ENCODE assay signal across 11 cellular contexts in genomic region chr20:49028684-49029083, GRCh38. TPM values are rescaled to one million over a fixed set of nuclear protein-coding genes. Genes with fewer than 3 reads are reported as not detected.
A peak's percentile ranks its signal among the peaks of the same experiment; 100 is the strongest.
DNase-seq lines count a peak whose midpoint lies in the region; ATAC-seq, FAIRE-seq and TF ChIP-seq lines count a peak whose summit lies in the region.
"Had no signal": no experiment of that assay in that cellular context is flagged by ENCODE, and none has a peak within 500 bp of the region (broad histone marks: within the 10 kb centered on the region; RNA-seq: fewer than 3 reads in every experiment).

No MANE protein-coding gene starts in this region.

- H4K20me1 ChIP-seq in GM12878 (ENCODE audit: control insufficient read depth, insufficient read depth): no peaks in the 10 kb centered on the region

- no peak overlapping the region for H2AFZ ChIP-seq in GM12878 (ENCODE audit: control insufficient read depth, low read depth, low read length)

- ATAC-seq in GM12878 (peak; percentile 64), lower lobe of right lung (peak; percentile 20 to 36), HG02884 (IDR thresholded peaks at IDR 0.05; ENCODE audit: unreplicated experiment) (no peak)
- ATAC-seq: left ventricle myocardium superior had no signal

- DNase-seq in EH (ENCODE audit: low read depth): peak; percentile 55
- peak; percentile 42 for DNase-seq in M059J (ENCODE audit: low read depth)
- no peak for DNase-seq in GM12878 (ENCODE audit: low read depth, low spot score)
- DNase-seq in lower lobe of right lung: no peak
- no peak for DNase-seq in ecto neural progenitor cell (ENCODE audit: low spot score)
- DNase-seq in NCI-H226: no peak
- DNase-seq in DMS79 (lab: John Stamatoyannopoulos, UW): no peak
- DNase-seq: activated effector memory CD4-positive, alpha-beta T cell treated with Interleukin-2 at 50 U/mL for 16 hours; left ventricle myocardium superior; NCI-H1694 treated with DMSO at 0.1 percent for 48 hours had no signal

- intact Hi-C loops in GM12878 (cut with micrococcal nuclease; ENCODE audit: unreplicated experiment) (no loop called here), lower lobe of right lung (cut with DNase I) (no loop called here)

- BruUV-seq in GM12878 (replicated peaks; lab: Mats Ljungman, UMichigan): no TSS peak

- H3K4me3 ChIP-seq in GM12878: no peak overlapping the region
- H3K4me3 ChIP-seq in lower lobe of right lung: no peak overlapping the region

- CTCF ChIA-PET in GM12878 (lab: Yijun Ruan, JAX): interaction anchor here (0.7 to 2.1 kb wide), 17 partner anchors 9 to 190 kb away, joined by 3 to 7 read pairs (median 4); partner anchors contain the start of genes CSE1L and DDX27

- no peak for TF ChIP-seq EP300 in GM12878 (IDR thresholded peaks at IDR 0.05; ENCODE audit: borderline replicate concordance in 1 of 2, control insufficient read depth in 1 of 2, low read depth in 2 of 2, low read length in 2 of 2)

- H3K9me3 ChIP-seq in GM12878 (replicated peaks; ENCODE audit: control insufficient read depth, insufficient read depth, low read length): no peaks in the 10 kb centered on the region
- H3K9me3 ChIP-seq in lower lobe of right lung: no peaks in the 10 kb centered on the region

- H3K4me2 ChIP-seq in GM12878 (ENCODE audit: control insufficient read depth, insufficient read depth): no peak overlapping the region

- 100% methylated on average over 2 of the region's 2 CpGs for WGBS in GM12878 (ENCODE audit: insufficient coverage, insufficient replicate concordance, low lambda C conversion rate, missing lambda C conversion rate)

- TF ChIP-seq CTCF in GM12878 (IDR thresholded peaks at IDR 0.05 in 2 of 3, conservative IDR thresholded peaks at IDR 0.05 in 1 of 3; ENCODE audit: control insufficient read depth in 2 of 3, extremely low read depth in 1 of 3, insufficient read depth in 1 of 3, low read depth in 3 of 3, low read length in 3 of 3) (peak; percentile 34 to 37 (median 36); a peak in 4 of 6 replicates), lower lobe of right lung (IDR thresholded peaks at IDR 0.05) (no peak)

- no peak for FAIRE-seq in GM12878 (lab: Jason Lieb, UNC)

- no peak overlapping the region for H3K9ac ChIP-seq in GM12878 (ENCODE audit: control insufficient read depth, insufficient read depth, low read length)

- no peaks in the 10 kb centered on the region for H3K79me2 ChIP-seq in GM12878 (ENCODE audit: control insufficient read depth, insufficient read depth, low read length)

- H3K36me3 ChIP-seq in GM12878 (ENCODE audit: control insufficient read depth in 2 of 2, insufficient read depth in 2 of 2, low read length in 1 of 2) (peaks cover 7 to 20% of the 10 kb centered on the region in 2 experiments; a peak in 3 of 4 replicates), lower lobe of right lung (peaks cover 97% of the 10 kb centered on the region)

- H3K27ac ChIP-seq in GM12878 (ENCODE audit: control insufficient read depth, insufficient read depth): no peak overlapping the region
- no peak overlapping the region for H3K27ac ChIP-seq in lower lobe of right lung

- SMC1A ChIA-PET in GM12878 (lab: Charles Lee; ENCODE audit: uncharacterized antibody, unreplicated experiment): interaction anchor here (0.6 to 1.5 kb wide), 5 partner anchors 17 to 189 kb away, joined by 3 to 7 read pairs (median 5); no protein-coding TSS in a partner anchor

- POLR2A ChIA-PET in GM12878 (lab: Charles Lee): interaction anchor here (0.6 kb wide), 1 partner anchor 807 kb away, joined by 3 read pairs; no protein-coding TSS in a partner anchor

- no peak for TF ChIP-seq POLR2A in GM12878 (IDR thresholded peaks at IDR 0.05; ENCODE audit: low read depth, low read length)

- no peaks in the 10 kb centered on the region for H3K4me1 ChIP-seq in GM12878 (ENCODE audit: control insufficient read depth, insufficient read depth, low read length)
- peaks cover 7% of the 10 kb centered on the region for H3K4me1 ChIP-seq in lower lobe of right lung

- H3K27me3 ChIP-seq in GM12878 (replicated peaks in 1 of 2; ENCODE audit: control insufficient read depth in 2 of 2, insufficient read depth in 2 of 2, low read length in 1 of 2) (no peaks in the 10 kb centered on the region), lower lobe of right lung (ENCODE audit: low read depth) (no peaks in the 10 kb centered on the region)

- in situ Hi-C loops in GM12878 (cut with MboI): no loop called here

- 0 out of 2 replicates have a peak, but pooled peaks have one; percentile 27 for TF ChIP-seq RAD21 in GM12878 (IDR thresholded peaks at IDR 0.05; ENCODE audit: insufficient read depth, low read depth, low read length)

- RAD21 ChIA-PET in GM12878 (lab: Charles Lee; ENCODE audit: unreplicated experiment): interaction anchor here (0.6 to 1.6 kb wide), 2 partner anchors 57 to 190 kb away, joined by 3 read pairs; partner anchors contain the start of gene DDX27

TF ChIP-seq in GM12878, 131 proteins besides CTCF, POLR2A, EP300 and RAD21 (continues in another document):
- TF ChIP-seq RCOR1 (conservative IDR thresholded peaks at IDR 0.05; ENCODE audit: low read depth, low read length) (no peak), USF1 (IDR thresholded peaks at IDR 0.05; ENCODE audit: borderline replicate concordance, extremely low read length, insufficient read depth, low read depth, low read length) (no peak), YY1 (IDR thresholded peaks at IDR 0.05; ENCODE audit: low read depth, low read length) (no peak), ZSCAN29 (IDR thresholded peaks at IDR 0.05) (no peak), PRDM15 (CRISPR knock-in tag; IDR thresholded peaks at IDR 0.05) (no peak), SUZ12 (IDR thresholded peaks at IDR 0.05; ENCODE audit: unreplicated experiment) (no peak), ATF3 (IDR thresholded peaks at IDR 0.05; ENCODE audit: borderline replicate concordance, extremely low read depth, low read depth, low read length) (no peak), ATF7 (IDR thresholded peaks at IDR 0.05; ENCODE audit: low read depth) (no peak)

RNA-seq across cellular contexts. Expression of gene CSE1L, which starts 17.4 kb away (rescaled TPM):
- 217 and 266 TPM in 2 replicates for total RNA-seq in M059J (2014; rRNA removed; shearing (Covaris generic))
- 66.0 and 70.7 TPM in 2 replicates for total RNA-seq in GM12878 (2013; cell fraction: nucleolus; rRNA removed)
- 123 and 144 TPM in 2 replicates for total RNA-seq in GM12878 (2014; rRNA removed)
- 136 and 143 TPM in 2 replicates for total RNA-seq in GM12878 (2014; rRNA removed; fragmentation: Illumina TruSeq; extraction: Trizol)
- 106 and 110 TPM in 2 replicates for total RNA-seq in GM12878 (2021)
- 24.6 TPM for polyA plus RNA-seq in GM12878 (2011; ENCODE audit: low read depth)
- 94.9 and 124 TPM in 2 replicates for polyA plus RNA-seq in GM12878 (2011; rRNA removed)
- polyA plus RNA-seq in GM12878 (2011; cell fraction: cytosol; rRNA removed): 44.8 and 47.5 TPM in 2 replicates
- 29.1 and 39.4 TPM in 2 replicates for polyA plus RNA-seq in GM12878 (2011; cell fraction: nucleus; rRNA removed)
- polyA plus RNA-seq in GM12878 (2012): 28.4 and 41.8 TPM in 2 replicates
- 131 and 152 TPM in 2 replicates for polyA plus RNA-seq in GM12878 (2014; fragmentation: Illumina TruSeq; extraction: Trizol)
- polyA plus RNA-seq in GM12878 (2014; fragmentation: Nextera tagmentation; extraction: Ambion mirVana): 10 to 100 TPM; 72.4 to 74.1 TPM
- polyA plus RNA-seq in GM12878 (2014; rRNA removed): 71.6 and 86.6 TPM in 2 replicates
- polyA plus RNA-seq in GM12878 (2016; fragmentation: Nextera tagmentation; extraction: Ambion mirVana): 100 to 1,000 TPM; 212 to 213 TPM
- 61.3 and 84.8 TPM in 2 replicates for polyA minus RNA-seq in GM12878 (2011; rRNA and poly(A)+ RNA removed)
- 28.7 and 37.1 TPM in 2 replicates for polyA minus RNA-seq in GM12878 (2011; cell fraction: cytosol; rRNA and poly(A)+ RNA removed)
- polyA minus RNA-seq in GM12878 (2011; cell fraction: nucleus; rRNA and poly(A)+ RNA removed): 16.7 and 26.9 TPM in 2 replicates
- total RNA-seq in lower lobe of right lung: 39.0 TPM

Comparison
In these comparisons a context has a peak if more than half of its experiments do, and no peak if none do; other contexts are left out.
1. DNase-seq: peak in EH (single experiment) and M059J (single experiment); none in GM12878 (single experiment), lower lobe of right lung (single experiment), ecto neural progenitor cell (single experiment), NCI-H226 (single experiment) and DMS79 (single experiment).